In the genomic region with DNA sequence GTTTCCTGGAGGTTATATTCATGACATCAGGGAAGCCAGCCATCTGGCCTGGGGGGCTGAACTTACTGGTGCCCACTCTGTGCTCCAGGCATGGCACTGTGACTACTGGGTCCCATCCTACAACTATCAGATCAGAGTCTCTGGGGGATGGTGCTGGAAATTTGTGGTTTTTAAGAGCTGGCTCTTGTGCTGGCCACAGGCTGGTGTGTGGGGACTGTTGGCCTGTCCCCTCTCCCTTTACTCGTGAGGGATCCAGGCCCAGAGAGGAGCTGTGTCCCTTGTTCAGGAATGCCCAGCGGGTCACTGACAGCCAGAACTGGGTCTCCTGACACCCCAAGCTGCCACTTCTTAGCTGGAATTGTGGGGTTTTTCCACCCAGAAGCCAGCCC, we compare ENCODE assay signal across 1 cellular context.
TF ChIP-seq lines count a peak whose summit lies in the region.

No MANE protein-coding gene starts in this region.

TF ChIP-seq in HepG2, 621 proteins besides CTCF, POLR2A, EP300 and RAD21:
- no peak for TF ChIP-seq ZKSCAN8 (CRISPR knock-in tag; IDR thresholded peaks at IDR 0.05; ENCODE audit: borderline replicate concordance)
- 0 out of 2 replicates have a peak, but pooled peaks have one; percentile 29 for TF ChIP-seq PHF20 (CRISPR knock-in tag; IDR thresholded peaks at IDR 0.05)
- TF ChIP-seq ZFP62 (CRISPR knock-in tag; IDR thresholded peaks at IDR 0.05): no peak
- TF ChIP-seq ZNF552 (CRISPR knock-in tag; IDR thresholded peaks at IDR 0.05; ENCODE audit: borderline replicate concordance): no peak
- TF ChIP-seq ATM (IDR thresholded peaks at IDR 0.05; ENCODE audit: borderline replicate concordance): no peak
- no peak for TF ChIP-seq NFRKB (IDR thresholded peaks at IDR 0.05)
- 0 out of 2 replicates have a peak, but pooled peaks have one; percentile 43 for TF ChIP-seq ZNF558 (CRISPR knock-in tag; IDR thresholded peaks at IDR 0.05; ENCODE audit: borderline replicate concordance)
- TF ChIP-seq ELF1 (CRISPR knock-in tag; IDR thresholded peaks at IDR 0.05): no peak
